15 cellular contexts compared by ENCODE assay signal in the genomic region with DNA sequence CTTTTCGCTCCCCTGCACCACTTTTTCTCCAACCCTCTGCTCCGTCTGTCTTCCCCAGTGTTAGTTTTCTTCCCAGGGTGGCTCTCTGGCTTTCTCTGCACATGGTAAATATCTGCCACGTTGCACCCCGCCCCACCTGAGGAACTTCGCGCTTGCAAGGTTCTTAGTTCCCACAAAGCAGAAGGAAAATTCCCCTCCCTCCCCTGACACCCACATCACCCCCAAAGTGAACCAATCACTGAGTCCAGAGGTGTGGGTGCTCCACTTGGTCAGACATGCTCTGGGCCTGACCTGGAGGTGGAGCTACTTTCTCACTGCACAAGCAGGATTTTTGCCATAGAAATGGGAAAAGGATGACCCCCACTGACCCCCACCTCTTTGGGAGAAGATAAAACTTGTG.
DNase-seq lines count a peak whose midpoint lies in the region; ATAC-seq and TF ChIP-seq lines count a peak whose summit lies in the region.
"Had no signal": no experiment of that assay in that cellular context is flagged by ENCODE, and none has a peak within 500 bp of the region (broad histone marks: within the 10 kb centered on the region; RNA-seq: fewer than 3 reads in every experiment).

No MANE protein-coding gene starts in this region.

- peaks cover 3% of the 10 kb centered on the region for H3K36me3 Mint-ChIP-seq in T-helper 1 cell treated with Interleukin-12 subunit alpha and Interleukin-12 subunit beta and Interleukin-4 antibody, amounts not matched to agents 30 μg/mL and 1 μg/mL, for 36 hours (ENCODE audit: low read depth)
- no peaks in the 10 kb centered on the region for H3K36me3 Mint-ChIP-seq in endodermal cell (ENCODE audit: low read depth)
- no peaks in the 10 kb centered on the region for H3K36me3 Mint-ChIP-seq in neural progenitor cell

- H2AFZ ChIP-seq in neural progenitor cell (replicated peaks) = no peak overlapping the region

- peaks cover 19% of the 10 kb centered on the region for H3K4me1 Mint-ChIP-seq in T-helper 1 cell treated with Interleukin-12 subunit alpha and Interleukin-12 subunit beta and Interleukin-4 antibody, amounts not matched to agents 30 μg/mL and 1 μg/mL, for 36 hours (ENCODE audit: low read depth)
- H3K4me1 Mint-ChIP-seq in endodermal cell (peaks cover 37% of the 10 kb centered on the region), neural progenitor cell (peaks cover 10% of the 10 kb centered on the region)

- H4K20me1 ChIP-seq in neural progenitor cell (ENCODE audit: low read depth) = no peaks in the 10 kb centered on the region

- no peak overlapping the region for H3K4me3 Mint-ChIP-seq in T-helper 1 cell treated with Interleukin-12 subunit alpha and Interleukin-12 subunit beta and Interleukin-4 antibody, amounts not matched to agents 30 μg/mL and 1 μg/mL, for 36 hours
- H3K4me3 Mint-ChIP-seq in endodermal cell (no peak overlapping the region), neural progenitor cell (no peak overlapping the region)
- H3K4me3 Mint-ChIP-seq: CD4-positive, alpha-beta T cell had no signal

- peak overlapping the region; percentile 23 for H3K27ac Mint-ChIP-seq in T-helper 1 cell treated with Interleukin-12 subunit alpha and Interleukin-12 subunit beta and Interleukin-4 antibody, amounts not matched to agents 30 μg/mL and 1 μg/mL, for 36 hours
- H3K27ac Mint-ChIP-seq in endodermal cell = no peak overlapping the region
- no peak overlapping the region for H3K27ac Mint-ChIP-seq in neural progenitor cell
- H3K27ac Mint-ChIP-seq: CD4-positive, alpha-beta T cell had no signal

- no peak overlapping the region for H3K4me3 ChIP-seq in LNCaP clone FGC (ENCODE audit: low read depth, low read length)
- no peak overlapping the region for H3K4me3 ChIP-seq in endodermal cell (ENCODE audit: low read length)
- no peak overlapping the region for H3K4me3 ChIP-seq in neural progenitor cell
- H3K4me3 ChIP-seq: HAP-1 had no signal

- H3K9me3 ChIP-seq in endodermal cell (ENCODE audit: control insufficient read depth, low read length) = no peaks in the 10 kb centered on the region
- H3K9me3 ChIP-seq in neural progenitor cell (ENCODE audit: low read depth) = no peaks in the 10 kb centered on the region
- H3K9me3 ChIP-seq: Caco-2, HAP-1 had no signal

- TF ChIP-seq CTCF in LNCaP clone FGC (IDR thresholded peaks at IDR 0.05; ENCODE audit: control insufficient read depth, extremely low read depth, insufficient read depth) (0 out of 2 replicates have a peak, but pooled peaks have one; percentile 6), endodermal cell (conservative IDR thresholded peaks at IDR 0.05) (peak; percentile 22), neural progenitor cell (IDR thresholded peaks at IDR 0.05) (no peak)

- H3K9ac ChIP-seq in endodermal cell (ENCODE audit: extremely low read depth, low read length, poor library complexity, severe bottlenecking) (no peak overlapping the region), neural progenitor cell (no peak overlapping the region)

- H3F3A ChIP-seq in neural progenitor cell (ENCODE audit: low read depth) = peaks cover 44% of the 10 kb centered on the region

- WGBS in endodermal cell (ENCODE audit: insufficient coverage in 1 of 2, insufficient read length in 1 of 2), 2 experiments = 84 to 91% methylated on average over 4 to 6 of the region's 6 CpGs

- peaks cover 3% of the 10 kb centered on the region for H3K27me3 ChIP-seq in endodermal cell (ENCODE audit: control insufficient read depth, insufficient read depth, low read length, poor library complexity, severe bottlenecking)
- H3K27me3 ChIP-seq in neural progenitor cell = no peaks in the 10 kb centered on the region

- H3K27ac ChIP-seq in endodermal cell (ENCODE audit: low read depth, low read length) = no peak overlapping the region
- H3K27ac ChIP-seq in neural progenitor cell = peak overlapping the region; percentile 6
- H3K27ac ChIP-seq: C4-2B, HL-60 had no signal

- peaks cover 32% of the 10 kb centered on the region for H3K27me3 Mint-ChIP-seq in T-helper 1 cell treated with Interleukin-12 subunit alpha and Interleukin-12 subunit beta and Interleukin-4 antibody, amounts not matched to agents 30 μg/mL and 1 μg/mL, for 36 hours (ENCODE audit: low read depth)
- peaks cover 27% of the 10 kb centered on the region for H3K27me3 Mint-ChIP-seq in endodermal cell (ENCODE audit: insufficient read depth)
- peaks cover 4% of the 10 kb centered on the region for H3K27me3 Mint-ChIP-seq in neural progenitor cell (ENCODE audit: insufficient read depth, low read depth)
- H3K27me3 Mint-ChIP-seq: CD4-positive, alpha-beta T cell had no signal

- H3K4me2 ChIP-seq in neural progenitor cell = peak overlapping the region; percentile 34

- DNase-seq in T-helper 1 cell = no peak
- no peak for DNase-seq in LNCaP clone FGC (ENCODE audit: low read depth)
- DNase-seq in endodermal cell = peak; percentile 57
- DNase-seq in neural progenitor cell (ENCODE audit: low spot score) = no peak
- DNase-seq in NCI-H345 treated with DMSO at 0.1 percent for 48 hours (lab: John Stamatoyannopoulos, UW; ENCODE audit: unreplicated experiment) = no peak
- DNase-seq: ACHN; AML-193; Caco-2; CD4-positive, alpha-beta T cell; IMR-90 had no signal

- H3K4me1 ChIP-seq in endodermal cell (ENCODE audit: control insufficient read depth, insufficient read depth, low read length) (peaks cover 18% of the 10 kb centered on the region), neural progenitor cell (peaks cover 41% of the 10 kb centered on the region)
- H3K4me1 ChIP-seq: Caco-2 had no signal

- H3K36me3 ChIP-seq in endodermal cell (ENCODE audit: control insufficient read depth, insufficient read depth, low read length) (no peaks in the 10 kb centered on the region), neural progenitor cell (no peaks in the 10 kb centered on the region)
- H3K36me3 ChIP-seq: HAP-1 had no signal

- no peak for ATAC-seq in HG03280 (IDR thresholded peaks at IDR 0.05; ENCODE audit: unreplicated experiment)

- no peaks in the 10 kb centered on the region for H3K9me3 Mint-ChIP-seq in T-helper 1 cell treated with Interleukin-12 subunit alpha and Interleukin-12 subunit beta and Interleukin-4 antibody, amounts not matched to agents 30 μg/mL and 1 μg/mL, for 36 hours
- no peaks in the 10 kb centered on the region for H3K9me3 Mint-ChIP-seq in endodermal cell
- no peaks in the 10 kb centered on the region for H3K9me3 Mint-ChIP-seq in neural progenitor cell
- H3K9me3 Mint-ChIP-seq: CD4-positive, alpha-beta T cell had no signal

- H3K79me2 ChIP-seq in neural progenitor cell (ENCODE audit: low read depth) = no peaks in the 10 kb centered on the region
